ENCODE assay signal across 10 cellular contexts in genomic region chr17:75152523-75152922, GRCh38. TPM values are rescaled to one million over a fixed set of nuclear protein-coding genes. Genes with fewer than 3 reads are reported as not detected.
DNase-seq lines count a peak whose midpoint lies in the region; ATAC-seq and TF ChIP-seq lines count a peak whose summit lies in the region.
"Had no signal": no experiment of that assay in that cellular context is flagged by ENCODE, and none has a peak within 500 bp of the region (broad histone marks: within the 10 kb centered on the region; RNA-seq: fewer than 3 reads in every experiment).

No MANE protein-coding gene starts in this region.

- H3K4me3 ChIP-seq in BLaER1, result peak overlapping the region; percentile 96
- H3K4me3 ChIP-seq in HUES6 (ENCODE audit: low read depth, low read length), result peak overlapping the region; percentile 79
- H3K4me3 ChIP-seq in astrocyte of the cerebellum (ENCODE audit: low read depth, low read length), result peak overlapping the region; percentile 95
- H3K4me3 ChIP-seq in mesodermal cell (ENCODE audit: extremely low read depth, insufficient read depth, low read length, poor library complexity, severe bottlenecking), result peak overlapping the region; percentile 85

- H4K20me1 ChIP-seq in BLaER1, result peaks cover 63% of the 10 kb centered on the region

- peak overlapping the region; percentile 96 for H3K27ac ChIP-seq in BLaER1
- no peak overlapping the region for H3K27ac ChIP-seq in HUES6 (ENCODE audit: low read depth, low read length)
- peak overlapping the region; percentile 84 for H3K27ac ChIP-seq in mesodermal cell (ENCODE audit: low read depth, low read length, severe bottlenecking)

- no peak for ATAC-seq in HG03280 (IDR thresholded peaks at IDR 0.05; ENCODE audit: unreplicated experiment)
- no peak for ATAC-seq in left cardiac atrium
- ATAC-seq in GM18907 (IDR thresholded peaks at IDR 0.05; ENCODE audit: unreplicated experiment), result no peak

- DNase-seq in astrocyte of the cerebellum (ENCODE audit: low read depth) (no peak), left cardiac atrium (no peak)
- DNase-seq in stimulated activated naive CD4-positive, alpha-beta T cell treated with Interleukin-2 at 50 U/mL for 16 hours (lab: John Stamatoyannopoulos, UW), result no peak
- DNase-seq: NK-92 treated with Interleukin-12 subunit alpha and Interleukin-12 subunit beta, amount 100 ng/mL, for 24 hours; occipital lobe had no signal

- H3K9ac ChIP-seq in BLaER1 (peak overlapping the region; percentile 98), HUES6 (ENCODE audit: low read length) (peak overlapping the region; percentile 90)

- intact Hi-C loops in left cardiac atrium (cut with DNase I), result no loop called here

- peak overlapping the region; percentile 84 for H3K4me2 ChIP-seq in BLaER1

- peaks cover 53% of the 10 kb centered on the region for H3K4me1 ChIP-seq in BLaER1
- H3K4me1 ChIP-seq in HUES6 (ENCODE audit: control insufficient read depth, insufficient read depth, low read length), result peaks cover 18% of the 10 kb centered on the region
- H3K4me1 ChIP-seq in mesodermal cell (ENCODE audit: control insufficient read depth, insufficient read depth, low read length, poor library complexity, severe bottlenecking), result peaks cover 9% of the 10 kb centered on the region

- no peaks in the 10 kb centered on the region for H3K27me3 ChIP-seq in BLaER1
- no peaks in the 10 kb centered on the region for H3K27me3 ChIP-seq in HUES6 (ENCODE audit: control insufficient read depth, insufficient read depth, low read length)

- H3K9me3 ChIP-seq in BLaER1, result no peaks in the 10 kb centered on the region
- H3K9me3 ChIP-seq in HUES6 (ENCODE audit: control insufficient read depth, insufficient read depth, low read depth, low read length), result no peaks in the 10 kb centered on the region
- no peaks in the 10 kb centered on the region for H3K9me3 ChIP-seq in mesodermal cell (ENCODE audit: control insufficient read depth, low read length)

- in situ Hi-C loops in astrocyte of the cerebellum (cut with HindIII; ENCODE audit: low sequenced_read_pairs), result no loop called here

- no peak for TF ChIP-seq CTCF in astrocyte of the cerebellum (IDR thresholded peaks at IDR 0.05; ENCODE audit: low read depth, low read length, missing control alignments)

- WGBS in mesodermal cell (ENCODE audit: insufficient coverage in 2 of 2), 2 experiments, result 10 to 16% methylated on average over 3 to 5 of the region's 6 CpGs

- H3K36me3 ChIP-seq in BLaER1 (peaks cover 36% of the 10 kb centered on the region), HUES6 (ENCODE audit: control insufficient read depth, insufficient read depth, low read length) (peaks cover 21% of the 10 kb centered on the region), mesodermal cell (ENCODE audit: control insufficient read depth, insufficient read depth, low read length) (peaks cover 37% of the 10 kb centered on the region)

RNA-seq across cellular contexts. Expression of gene JPT1, which starts 1.8 kb away (rescaled TPM):
- 232 TPM for polyA plus RNA-seq in mesodermal cell (2013, experiment 1 of 2)
- polyA plus RNA-seq in mesodermal cell (2013, experiment 2 of 2), result 214 TPM
- 10 to 100 TPM; 16.4 to 19.7 TPM for total RNA-seq in left cardiac atrium

RNA-seq across cellular contexts. Expression of gene NT5C, which starts 21.0 kb away (rescaled TPM):
- 51.3 TPM for polyA plus RNA-seq in mesodermal cell (2013, experiment 1 of 2)
- polyA plus RNA-seq in mesodermal cell (2013, experiment 2 of 2), result 43.2 TPM
- total RNA-seq in left cardiac atrium, result 10 to 100 TPM; 27.2 to 28.4 TPM

RNA-seq across cellular contexts. Expression of gene SUMO2, which starts 30.2 kb away (rescaled TPM):
- 545 TPM for polyA plus RNA-seq in mesodermal cell (2013, experiment 1 of 2)
- 540 TPM for polyA plus RNA-seq in mesodermal cell (2013, experiment 2 of 2)
- 100 to 1,000 TPM; 231 to 246 TPM for total RNA-seq in left cardiac atrium

RNA-seq across cellular contexts. Expression of gene ARMC7, which starts 42.8 kb away (rescaled TPM):
- 10.1 TPM for polyA plus RNA-seq in mesodermal cell (2013, experiment 1 of 2)
- polyA plus RNA-seq in mesodermal cell (2013, experiment 2 of 2), result 10.2 TPM
- 1 to 10 TPM; 5.8 to 6.7 TPM for total RNA-seq in left cardiac atrium

RNA-seq across cellular contexts. Expression of gene NUP85, which starts 53.0 kb away (rescaled TPM):
- 56.8 TPM for polyA plus RNA-seq in mesodermal cell (2013, experiment 1 of 2)
- 51.3 TPM for polyA plus RNA-seq in mesodermal cell (2013, experiment 2 of 2)
- total RNA-seq in left cardiac atrium, result 10 to 100 TPM; 28.6 to 37.9 TPM
